Comparison of ENCODE assay signal across 8 cellular contexts in genomic region chr2:238425505-238425978, GRCh38. TPM values are rescaled to one million over a fixed set of nuclear protein-coding genes. Genes with fewer than 3 reads are reported as not detected.
DNase-seq lines count a peak whose midpoint lies in the region; ATAC-seq, FAIRE-seq and TF ChIP-seq lines count a peak whose summit lies in the region.

No MANE protein-coding gene starts in this region.

- BruUV-seq in IMR-90 (replicated peaks; lab: Mats Ljungman, UMichigan) (no TSS peak), K562 (replicated peaks; lab: Mats Ljungman, UMichigan) (no TSS peak)

- peak overlapping the region; percentile 65 to 73; a peak in 3 of 4 replicates for H4K8ac ChIP-seq in IMR-90 (ENCODE audit: low read depth in 2 of 2, low read length in 2 of 2)

- H3K79me2 ChIP-seq in K562 (ENCODE audit: control insufficient read depth, insufficient read depth, low read length) = peaks cover 48% of the 10 kb centered on the region

- FAIRE-seq in K562 (lab: Jason Lieb, UNC) = peak; percentile 90

- TF ChIP-seq RAD21 in IMR-90 (IDR thresholded peaks at IDR 0.05; ENCODE audit: low read length) = no peak
- no peak for TF ChIP-seq RAD21 in K562 (CRISPR knock-in tag; conservative IDR thresholded peaks at IDR 0.05 in 1 of 2, IDR thresholded peaks at IDR 0.05 in 1 of 2)

- 80% methylated on average over 5 of the region's 16 CpGs; no CpG with 5 or more reads in 1 of the 2 experiments for WGBS in IMR-90 (ENCODE audit: extremely low coverage in 2 of 2, insufficient read length in 1 of 2), 2 experiments
- 12% methylated on average over 16 of the region's 16 CpGs for WGBS in K562 (ENCODE audit: insufficient coverage, low coverage, missing lambda C conversion rate)

- peak overlapping the region; percentile 73 for H2AK9ac ChIP-seq in IMR-90 (replicated peaks; ENCODE audit: low read depth, low read length, poor library complexity)

- H3K4me3 Mint-ChIP-seq in CD4-positive, alpha-beta T cell = peak overlapping the region; percentile 88
- H3K4me3 Mint-ChIP-seq in nephron = peak overlapping the region; percentile 90 to 99 (median 94)

- H4K20me1 ChIP-seq in IMR-90 (ENCODE audit: insufficient read depth, low read length) (no peaks in the 10 kb centered on the region), K562 (replicated peaks; ENCODE audit: control insufficient read depth, insufficient read depth, low read length) (no peaks in the 10 kb centered on the region)

- peak overlapping the region; percentile 79 for H3K27ac Mint-ChIP-seq in CD4-positive, alpha-beta T cell
- peak overlapping the region; percentile 55 to 100 (median 81) for H3K27ac Mint-ChIP-seq in nephron

- TF ChIP-seq EP300 in K562 (IDR thresholded peaks at IDR 0.05; ENCODE audit: low read length) = peak; percentile 34; the same call in 1 of the 2 replicates

- H3K9me1 ChIP-seq in IMR-90 (ENCODE audit: insufficient read depth, low read length) = peaks cover 14% of the 10 kb centered on the region
- no peaks in the 10 kb centered on the region for H3K9me1 ChIP-seq in K562 (ENCODE audit: control insufficient read depth, insufficient read depth, low read length)

- H2BK120ac ChIP-seq in IMR-90 (ENCODE audit: low read depth, low read length) = peak overlapping the region; percentile 63

- H3K23ac ChIP-seq in IMR-90 (ENCODE audit: low read depth, low read length) = no peak overlapping the region; the same call in 1 of the 2 replicates

- no peak for TF ChIP-seq CTCF in CD4-positive, alpha-beta T cell (IDR thresholded peaks at IDR 0.05)
- no peak for TF ChIP-seq CTCF in IMR-90 (conservative IDR thresholded peaks at IDR 0.05; ENCODE audit: low read depth, low read length)
- no peak for TF ChIP-seq CTCF in K562 (IDR thresholded peaks at IDR 0.05 in 2 of 3, conservative IDR thresholded peaks at IDR 0.05 in 1 of 3; ENCODE audit: insufficient read depth in 2 of 3, low read depth in 1 of 3, low read length in 3 of 3)
- TF ChIP-seq CTCF in nephron (IDR thresholded peaks at IDR 0.05; ENCODE audit: unreplicated experiment in 3 of 3) = no peak

- no peak overlapping the region for H3K56ac ChIP-seq in IMR-90 (ENCODE audit: extremely low read depth, insufficient read depth, low read length)

- H3K36me3 ChIP-seq in IMR-90 (ENCODE audit: control insufficient read depth, insufficient read depth, low read length) (peaks cover 1% of the 10 kb centered on the region), K562 (ENCODE audit: control insufficient read depth, insufficient read depth, low read length) (peaks cover 15% of the 10 kb centered on the region)

- intact Hi-C loops in CD4-positive, alpha-beta T cell (cut with DNase I, micrococcal nuclease) = loop anchor here in 1 of 2 experiments (2.0 to 10.0 kb wide), 4 partner anchors 103 to 1709 kb away; partner anchors contain the start of genes COPS9, ILKAP and UBE2F
- intact Hi-C loops in IMR-90 (cut with micrococcal nuclease) = no loop called here
- intact Hi-C loops in K562 (cut with micrococcal nuclease) = no loop called here

- no peaks in the 10 kb centered on the region for H3K9me3 Mint-ChIP-seq in CD4-positive, alpha-beta T cell
- peaks cover 11% of the 10 kb centered on the region for H3K9me3 Mint-ChIP-seq in nephron

- H3K27ac ChIP-seq in CD4-positive, alpha-beta T cell (ENCODE audit: low read depth, low read length) = no peak overlapping the region
- H3K27ac ChIP-seq in IMR-90 (ENCODE audit: insufficient read depth, low read length) = no peak overlapping the region; the same call in 1 of the 2 replicates
- H3K27ac ChIP-seq in K562 (ENCODE audit: extremely low read depth, low read depth, low read length) = peak overlapping the region; percentile 96

- H3K18ac ChIP-seq in IMR-90 (ENCODE audit: low read depth, low read length) = no peak overlapping the region

- H3K4me2 ChIP-seq in IMR-90 (ENCODE audit: low read depth, low read length) (no peak overlapping the region; the same call in 1 of the 2 replicates), K562 (ENCODE audit: insufficient read depth, low read length) (peak overlapping the region; percentile 96)

- H3K9ac ChIP-seq in IMR-90 (ENCODE audit: low read depth, low read length) (no peak overlapping the region), K562 (ENCODE audit: insufficient read depth in 1 of 2, low read depth in 2 of 2, low read length in 2 of 2) (peak overlapping the region; percentile 91 to 98)

- H3K4me1 Mint-ChIP-seq in CD4-positive, alpha-beta T cell (ENCODE audit: low read depth) = peaks cover 44% of the 10 kb centered on the region
- peaks cover 51% of the 10 kb centered on the region for H3K4me1 Mint-ChIP-seq in nephron

- H3K4me1 ChIP-seq in IMR-90 (ENCODE audit: control insufficient read depth, insufficient read depth, low read length) (peaks cover 15% of the 10 kb centered on the region), K562 (replicated peaks in 1 of 2; ENCODE audit: control insufficient read depth in 2 of 2, insufficient read depth in 2 of 2, low read length in 2 of 2) (peaks cover 53 to 68% of the 10 kb centered on the region in 2 experiments)

- peak overlapping the region; percentile 22; the same call in 1 of the 2 replicates for H3K14ac ChIP-seq in IMR-90 (replicated peaks; ENCODE audit: low read depth, low read length)

- H3K27me3 ChIP-seq in CD4-positive, alpha-beta T cell (ENCODE audit: control insufficient read depth, insufficient read depth, low read length) = no peaks in the 10 kb centered on the region
- H3K27me3 ChIP-seq in IMR-90 (ENCODE audit: control insufficient read depth, insufficient read depth, low read length) (no peaks in the 10 kb centered on the region), K562 (ENCODE audit: control insufficient read depth in 2 of 2, insufficient read depth in 2 of 2, low read length in 2 of 2) (no peaks in the 10 kb centered on the region)

- no peak for ATAC-seq in CD4-positive, alpha-beta T cell (ENCODE audit: poor library complexity)
- ATAC-seq in IMR-90 (ENCODE audit: low read depth) (no peak), K562 (no peak), GM18520 (IDR thresholded peaks at IDR 0.05; ENCODE audit: unreplicated experiment) (no peak), HG02885 (IDR thresholded peaks at IDR 0.05; ENCODE audit: poor library complexity, unreplicated experiment) (no peak)

- peak overlapping the region; percentile 77 for H3K4ac ChIP-seq in IMR-90 (ENCODE audit: low read depth, low read length)

- H4K5ac ChIP-seq in IMR-90 (ENCODE audit: low read depth, low read length) = no peak overlapping the region; the same call in 1 of the 2 replicates

- peak overlapping the region; percentile 13; the same call in 1 of the 2 replicates for H4K91ac ChIP-seq in IMR-90 (ENCODE audit: insufficient read depth, low read depth, low read length)

- H2AFZ ChIP-seq in IMR-90 (replicated peaks; ENCODE audit: low read length, poor library complexity) (peak overlapping the region; percentile 94), K562 (ENCODE audit: low read depth, low read length) (peak overlapping the region; percentile 87)

- H2BK5ac ChIP-seq in IMR-90 (ENCODE audit: low read depth, low read length, poor library complexity, severe bottlenecking) = peak overlapping the region; percentile 97

- dilution Hi-C loops in IMR-90 (cut with HindIII; ENCODE audit: low sequenced_read_pairs, unreplicated experiment) = no loop called here

- H2AK5ac ChIP-seq in IMR-90 (ENCODE audit: low read depth, low read length) = peak overlapping the region; percentile 95

- H3K27me3 Mint-ChIP-seq in CD4-positive, alpha-beta T cell = no peaks in the 10 kb centered on the region
- no peaks in the 10 kb centered on the region for H3K27me3 Mint-ChIP-seq in nephron (ENCODE audit: low read depth)

- in situ Hi-C loops in IMR-90 (cut with MboI; ENCODE audit: low sequenced_read_pairs) = no loop called here
- in situ Hi-C loops in K562 (cut with MboI) = no loop called here

- H2BK15ac ChIP-seq in IMR-90 (ENCODE audit: low read depth, low read length) = peak overlapping the region; percentile 72; the same call in 2 of the 3 replicates

- POLR2A ChIA-PET in CD4-positive, alpha-beta T cell (lab: Charles Lee) = no interaction called here
- POLR2A ChIA-PET in IMR-90 (lab: Charles Lee; ENCODE audit: unreplicated experiment) = no interaction called here
- POLR2A ChIA-PET in K562 (lab: Yijun Ruan, JAX) = interaction anchor here (0.5 kb wide), 1 partner anchor 51 kb away, joined by 3 read pairs; no protein-coding TSS in a partner anchor

- no peak overlapping the region for H3K4me3 ChIP-seq in IMR-90 (ENCODE audit: insufficient read depth, low read depth, low read length)
- peak overlapping the region; percentile 73 for H3K4me3 ChIP-seq in K562

- no peaks in the 10 kb centered on the region for H3K9me3 ChIP-seq in CD4-positive, alpha-beta T cell (ENCODE audit: control insufficient read depth, low read length)
- 0 out of 2 replicates have a peak, but pooled peaks cover under 1% of the 10 kb centered on the region for H3K9me3 ChIP-seq in IMR-90 (ENCODE audit: control insufficient read depth, insufficient read depth, low read length)
- no peaks in the 10 kb centered on the region for H3K9me3 ChIP-seq in K562 (replicated peaks; ENCODE audit: control insufficient read depth, insufficient read depth, low read depth, low read length)

- CTCF ChIA-PET in CD4-positive, alpha-beta T cell (lab: Charles Lee) = no interaction called here
- CTCF ChIA-PET in IMR-90 (lab: Yijun Ruan, JAX) (no interaction called here), K562 (lab: Yijun Ruan, JAX; ENCODE audit: low intra/inter-chr PET ratio) (no interaction called here)

- H2BK20ac ChIP-seq in IMR-90 (ENCODE audit: low read depth, low read length) = 0 out of 2 replicates have a peak overlapping the region, but pooled peaks have one; percentile 52

- peaks cover 8 to 25% of the 10 kb centered on the region in 2 experiments; a peak in 3 of 4 replicates for H3K79me1 ChIP-seq in IMR-90 (ENCODE audit: low read depth in 1 of 2, low read length in 2 of 2)

- TF ChIP-seq POLR2A in IMR-90 (IDR thresholded peaks at IDR 0.05; ENCODE audit: low read depth, low read length) = no peak
- no peak for TF ChIP-seq POLR2A in K562 (conservative IDR thresholded peaks at IDR 0.05)

- H3K36me3 Mint-ChIP-seq in CD4-positive, alpha-beta T cell (ENCODE audit: low read depth) = peaks cover 27% of the 10 kb centered on the region
- peaks cover 25% of the 10 kb centered on the region for H3K36me3 Mint-ChIP-seq in nephron (ENCODE audit: low read depth)

- DNase-seq in CD4-positive, alpha-beta T cell = no peak
- DNase-seq in IMR-90 (no peak), K562 (ENCODE audit: extremely low read depth in 1 of 4, low spot score in 3 of 4) (peak in 1 of 4 experiments; percentile 66), NCI-H446 (lab: John Stamatoyannopoulos, UW) (no peak), RPMI8226 (no peak)

RNA-seq across cellular contexts. Expression of gene ASB1, which starts 1.2 kb away (rescaled TPM):
- total RNA-seq in CD4-positive, alpha-beta T cell = 10 to 100 TPM; 14.3 to 19.6 TPM
- 21.4 and 23.5 TPM in 2 replicates for total RNA-seq in IMR-90 (2012; rRNA removed)
- polyA plus RNA-seq in IMR-90 (2012; rRNA removed) = 37.3 and 39.6 TPM in 2 replicates
- polyA plus RNA-seq in IMR-90 (2012; cell fraction: cytosol; rRNA removed) = 29.3 and 37.4 TPM in 2 replicates
- polyA plus RNA-seq in IMR-90 (2012; cell fraction: nucleus; rRNA removed; ENCODE audit: low replicate concordance) = 61.9 and 87.8 TPM in 2 replicates
- 69.7 and 90.0 TPM in 2 replicates for total RNA-seq in K562 (2011; cell fraction: chromatin; rRNA removed; ENCODE audit: low replicate concordance)
- total RNA-seq in K562 (2011; cell fraction: nucleolus; rRNA removed) = 54.0 and 56.1 TPM in 2 replicates
- total RNA-seq in K562 (2011; cell fraction: nucleoplasm; rRNA removed) = 64.5 and 65.1 TPM in 2 replicates
- 32.0 and 37.5 TPM in 2 replicates for total RNA-seq in K562 (2014; rRNA removed)
- total RNA-seq in K562 (2014; rRNA removed; fragmentation: Illumina TruSeq; extraction: Trizol) = 17.5 and 18.0 TPM in 2 replicates
- total RNA-seq in K562 (2015; rRNA removed; fragmentation: Illumina TruSeq; extraction: Trizol) = 18.2 and 20.1 TPM in 2 replicates
- total RNA-seq in K562 (2021) = 35.5 and 37.7 TPM in 2 replicates
- polyA plus RNA-seq in K562 (2011; rRNA removed) = 23.9 and 26.4 TPM in 2 replicates
- 25.8 and 40.3 TPM in 2 replicates for polyA plus RNA-seq in K562 (2011; cell fraction: cytosol; rRNA removed)
- 81.4 and 94.5 TPM in 2 replicates for polyA plus RNA-seq in K562 (2011; cell fraction: nucleus; rRNA removed)
- polyA plus RNA-seq in K562 (2012) = 22.4 and 22.9 TPM in 2 replicates
- polyA plus RNA-seq in K562 (2014; fragmentation: Illumina TruSeq; extraction: Trizol) = 27.5 and 34.9 TPM in 2 replicates
- 1 to 10 TPM; 6.3 to 8.7 TPM for polyA plus RNA-seq in K562 (2014; fragmentation: Nextera tagmentation; extraction: Ambion mirVana)
- polyA plus RNA-seq in K562 (2014; rRNA removed) = 33.1 and 42.1 TPM in 2 replicates
- 13.5 and 17.4 TPM in 2 replicates for polyA minus RNA-seq in K562 (2011; rRNA and poly(A)+ RNA removed)
- 20.6 and 22.0 TPM in 2 replicates for polyA minus RNA-seq in K562 (2011; cell fraction: cytosol; rRNA and poly(A)+ RNA removed)
- polyA minus RNA-seq in K562 (2011; cell fraction: nucleus; rRNA and poly(A)+ RNA removed) = 21.3 and 22.2 TPM in 2 replicates
